In the genomic region with DNA sequence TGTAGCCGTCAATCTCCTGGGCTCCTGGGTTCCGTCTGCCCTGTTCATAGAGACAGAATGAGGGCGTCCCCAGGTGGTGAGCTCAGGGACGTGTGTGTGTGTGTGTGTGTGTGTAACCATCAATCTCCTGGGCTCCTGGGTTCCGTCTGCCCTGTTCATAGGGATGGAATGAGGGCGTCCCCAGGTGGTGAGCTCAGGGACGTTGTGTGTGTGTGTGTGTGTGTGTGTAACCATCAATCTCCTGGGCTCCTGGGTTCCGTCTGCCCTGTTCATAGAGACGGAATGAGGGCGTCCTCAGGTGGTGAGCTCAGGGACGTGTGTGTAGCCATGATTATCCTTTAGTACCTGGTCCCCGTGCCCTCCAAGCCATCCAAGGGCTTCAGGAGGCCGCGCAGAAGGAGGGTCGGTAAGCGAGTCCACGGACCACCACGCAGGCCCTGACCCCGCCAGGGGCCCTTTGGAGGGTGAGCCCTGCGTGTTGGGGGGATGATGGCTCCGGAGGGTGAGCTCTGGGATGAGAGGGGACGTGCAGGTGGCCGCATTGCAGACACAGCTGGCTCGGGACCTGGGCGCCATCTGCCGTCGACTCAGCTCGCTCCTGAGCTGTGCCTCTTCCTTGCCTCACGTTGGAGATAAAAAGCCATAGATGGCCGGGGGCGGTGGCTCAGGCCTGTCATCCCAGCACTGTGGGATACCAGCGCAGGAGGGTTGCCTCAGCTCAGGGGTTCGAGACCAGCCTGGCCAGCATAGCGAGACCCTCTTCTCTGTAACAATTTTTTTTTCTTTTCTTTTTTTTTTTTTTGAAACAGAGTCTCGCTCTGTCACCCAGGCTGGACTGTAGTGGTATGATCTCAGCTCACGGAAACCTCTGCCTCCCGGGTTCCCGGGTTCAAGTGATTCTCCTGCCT, we compare ENCODE assay signal across 8 cellular contexts. TPM values are rescaled to one million over a fixed set of nuclear protein-coding genes. Genes with fewer than 3 reads are reported as not detected.
DNase-seq lines count a peak whose midpoint lies in the region; ATAC-seq, FAIRE-seq and TF ChIP-seq lines count a peak whose summit lies in the region.

No MANE protein-coding gene starts in this region.

- 55 to 65% methylated on average over 36 to 38 of the region's 38 CpGs for WGBS in pancreas, 2 donors

- intact Hi-C loops in pancreas (cut with DNase I): no loop called here

- H3K36me3 ChIP-seq in pancreas: no peaks in the 10 kb centered on the region

- H3K4me3 ChIP-seq in epithelial cell of esophagus (ENCODE audit: low read length) (peak overlapping the region; percentile 14), pancreas (no peak overlapping the region)

- H3K9me3 ChIP-seq in pancreas: no peaks in the 10 kb centered on the region

- TF ChIP-seq POLR2A in Raji (IDR thresholded peaks at IDR 0.05; ENCODE audit: insufficient read depth, low read depth, low read length): peak; percentile 39; the same call in 1 of the 2 replicates

- H3K4me1 ChIP-seq in pancreas: peaks cover 0 to 5% (median 3%) of the 10 kb centered on the region in 3 donors

- FAIRE-seq in pancreas (lab: Jason Lieb, UNC): peak; percentile 97

- no peak overlapping the region for H3K27ac ChIP-seq in pancreas

- DNase-seq in epithelial cell of esophagus (ENCODE audit: low read depth) (peak; percentile 98), pancreas (peak in 4 of 6 donors; percentile 60 to 90 (median 74)), GOT3 (lab: John Stamatoyannopoulos, UW) (no peak), NCI-H748 (lab: John Stamatoyannopoulos, UW; ENCODE audit: unreplicated experiment) (no peak), NCI-H1694 treated with DMSO at 0.1 percent for 48 hours (lab: John Stamatoyannopoulos, UW) (no peak), NCI-H82 (lab: John Stamatoyannopoulos, UW) (no peak)

- TF ChIP-seq CTCF in epithelial cell of esophagus (IDR thresholded peaks at IDR 0.05; ENCODE audit: insufficient read depth, low read depth, low read length, missing control alignments): peak; percentile 41
- TF ChIP-seq CTCF in pancreas (IDR thresholded peaks at IDR 0.05): no peak

- ATAC-seq in GM21447 (IDR thresholded peaks at IDR 0.05; ENCODE audit: unreplicated experiment) (peak; percentile 63), pancreas (peak; percentile 42 to 66 (median 48))

- no peaks in the 10 kb centered on the region for H3K27me3 ChIP-seq in pancreas

RNA-seq across cellular contexts. Expression of gene GTPBP6, which starts 5.4 kb away (rescaled TPM):
- 10 to 100 TPM; 20.3 to 40.5 (median 29.7) TPM for total RNA-seq in pancreas
- 10 to 100 TPM; 43.0 to 57.8 TPM for polyA plus RNA-seq in pancreas

RNA-seq across cellular contexts. Expression of gene PLCXD1, which starts 42.8 kb away (rescaled TPM):
- 1 to 10 TPM; 3.5 to 6.6 (median 5.7) TPM for total RNA-seq in pancreas
- 10 to 100 TPM in 1 of 2 donors, 1 to 10 TPM in 1; 7.9 to 17.8 TPM for polyA plus RNA-seq in pancreas

Comparison
In these comparisons a context has a peak if more than half of its experiments do, and no peak if none do; other contexts are left out.
1. DNase-seq: peak in epithelial cell of esophagus (single experiment) and pancreas (4 of 6); none in GOT3 (single experiment), NCI-H748 (single experiment), NCI-H1694 treated with DMSO at 0.1 percent for 48 hours (single experiment) and NCI-H82 (single experiment).